ENCODE assay signal across 18 cellular contexts in the genomic region with DNA sequence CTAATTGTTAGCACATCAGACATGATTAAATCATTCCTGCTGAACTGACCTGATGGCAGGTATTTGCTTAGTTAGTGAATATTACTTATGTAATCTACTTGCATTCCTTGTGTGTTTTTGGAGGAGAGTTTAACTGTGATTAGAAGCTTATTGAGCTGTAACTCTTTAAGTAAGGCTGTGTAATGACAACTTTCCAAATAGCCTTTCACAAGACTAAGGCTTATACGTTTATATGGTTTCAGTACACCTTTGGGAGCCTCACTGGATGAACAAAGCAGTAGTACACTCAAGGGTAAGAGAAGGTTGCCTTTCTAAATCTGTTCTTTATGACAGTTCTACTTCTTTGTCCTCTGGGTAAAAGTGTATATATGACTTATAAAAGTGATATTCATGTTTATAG. TPM values are rescaled to one million over a fixed set of nuclear protein-coding genes. Genes with fewer than 3 reads are reported as not detected.
DNase-seq lines count a peak whose midpoint lies in the region; ATAC-seq, FAIRE-seq and TF ChIP-seq lines count a peak whose summit lies in the region.
"Had no signal": no experiment of that assay in that cellular context is flagged by ENCODE, and none has a peak within 500 bp of the region (broad histone marks: within the 10 kb centered on the region; RNA-seq: fewer than 3 reads in every experiment).

No MANE protein-coding gene starts in this region.

- no peak overlapping the region for H2AK5ac ChIP-seq in mesendoderm (ENCODE audit: low read length)

- TF ChIP-seq EP300 in GM12878 (IDR thresholded peaks at IDR 0.05; ENCODE audit: borderline replicate concordance in 1 of 2, control insufficient read depth in 1 of 2, low read depth in 2 of 2, low read length in 2 of 2) = no peak

- H4K20me1 ChIP-seq in GM12878 (ENCODE audit: control insufficient read depth, insufficient read depth) (no peaks in the 10 kb centered on the region), smooth muscle cell (ENCODE audit: low read depth) (peaks cover 45% of the 10 kb centered on the region)

- H3K4me3 ChIP-seq in HEK293 (ENCODE audit: low read depth, low read length) (no peak overlapping the region), GM12878 (no peak overlapping the region), smooth muscle cell (peak overlapping the region; percentile 80), mesendoderm (ENCODE audit: low read length) (no peak overlapping the region), ascending aorta (no peak overlapping the region)
- H3K4me3 ChIP-seq: BLaER1 had no signal

- DNase-seq in GM12878 (ENCODE audit: low read depth, low spot score) (no peak), left colon (no peak), smooth muscle cell (lab: John Stamatoyannopoulos, UW; ENCODE audit: unreplicated experiment) (no peak), anterior cingulate cortex (lab: John Stamatoyannopoulos, UW) (no peak), dedifferentiated amniotic fluid mesenchymal stem cell (ENCODE audit: extremely low spot score) (no peak), mesendoderm (no peak), ascending aorta (ENCODE audit: low spot score in 2 of 2) (no peak)
- DNase-seq: activated gamma-delta T cell treated with Interleukin-2 at 50 U/mL for 16 hours, EL, hypothalamus, NCI-H1417 treated with DMSO at 0.1 percent for 48 hours, NCI-H510A treated with DMSO at 0.1 percent for 48 hours, ovary had no signal

- no peaks in the 10 kb centered on the region for H3K9me3 ChIP-seq in HEK293 (ENCODE audit: control insufficient read depth, insufficient read depth, low read depth, low read length)
- no peaks in the 10 kb centered on the region for H3K9me3 ChIP-seq in GM12878 (replicated peaks; ENCODE audit: control insufficient read depth, insufficient read depth, low read length)
- no peaks in the 10 kb centered on the region for H3K9me3 ChIP-seq in smooth muscle cell (replicated peaks; ENCODE audit: low read depth)
- H3K9me3 ChIP-seq in ascending aorta = no peaks in the 10 kb centered on the region
- H3K9me3 ChIP-seq: BLaER1, ovary had no signal

- H4K5ac ChIP-seq in mesendoderm (ENCODE audit: low read length) = no peak overlapping the region

- no peak overlapping the region for H2BK120ac ChIP-seq in mesendoderm (ENCODE audit: low read depth, low read length)

- no TSS peak for BruUV-seq in GM12878 (replicated peaks; lab: Mats Ljungman, UMichigan)

- no peak for FAIRE-seq in GM12878 (lab: Jason Lieb, UNC)
- FAIRE-seq: bronchial epithelial cell, GM12891, RCC 7860 had no signal

- H3K9ac ChIP-seq in GM12878 (ENCODE audit: control insufficient read depth, insufficient read depth, low read length) = no peak overlapping the region
- H3K9ac ChIP-seq in smooth muscle cell (ENCODE audit: low read depth) = peak overlapping the region; percentile 51
- H3K9ac ChIP-seq in mesendoderm (ENCODE audit: low read length) = no peak overlapping the region
- H3K9ac ChIP-seq: BLaER1 had no signal

- H2AFZ ChIP-seq in GM12878 (ENCODE audit: control insufficient read depth, low read depth, low read length) (no peak overlapping the region), smooth muscle cell (ENCODE audit: low read depth) (no peak overlapping the region)

- no peak overlapping the region for H3K4ac ChIP-seq in mesendoderm (ENCODE audit: low read depth, low read length)

- no peak overlapping the region for H3K23ac ChIP-seq in mesendoderm (ENCODE audit: low read length)

- no peak overlapping the region for H2BK15ac ChIP-seq in mesendoderm (replicated peaks; ENCODE audit: low read depth)

- H2BK5ac ChIP-seq in mesendoderm (ENCODE audit: low read length) = no peak overlapping the region

- POLR2A ChIA-PET in HEK293 (lab: Yijun Ruan, JAX) (no interaction called here), GM12878 (lab: Charles Lee) (no interaction called here)

- H3K56ac ChIP-seq in mesendoderm (ENCODE audit: low read length) = no peak overlapping the region

- peak overlapping the region; percentile 53 for H3K4me2 ChIP-seq in GM12878 (ENCODE audit: control insufficient read depth, insufficient read depth)
- H3K4me2 ChIP-seq in smooth muscle cell = peak overlapping the region; percentile 93
- H3K4me2 ChIP-seq in mesendoderm (ENCODE audit: low read length) = no peak overlapping the region
- H3K4me2 ChIP-seq: BLaER1 had no signal

- SMC1A ChIA-PET in GM12878 (lab: Charles Lee; ENCODE audit: uncharacterized antibody, unreplicated experiment) = interaction anchor here (0.6 to 5.5 kb wide), 4 partner anchors 8 to 635 kb away, joined by 3 to 40 read pairs (median 4); no protein-coding TSS in a partner anchor

- CTCF ChIA-PET in HEK293 (lab: Yijun Ruan, JAX) (interaction anchor here (1.0 to 2.9 kb wide), 3 partner anchors 9 to 58 kb away, joined by 3 to 17 read pairs (median 4); no protein-coding TSS in a partner anchor), GM12878 (lab: Yijun Ruan, JAX) (interaction anchor here (1.9 to 4.6 kb wide), 3 partner anchors 9 to 153 kb away, joined by 8 to 30 read pairs (median 12); no protein-coding TSS in a partner anchor)

- TF ChIP-seq CTCF in HEK293 (tag by site-specific recombination; IDR thresholded peaks at IDR 0.05) (no peak), GM12878 (IDR thresholded peaks at IDR 0.05 in 2 of 3, conservative IDR thresholded peaks at IDR 0.05 in 1 of 3; ENCODE audit: control insufficient read depth in 2 of 3, extremely low read depth in 1 of 3, insufficient read depth in 1 of 3, low read depth in 3 of 3, low read length in 3 of 3) (no peak), smooth muscle cell (IDR thresholded peaks at IDR 0.05; ENCODE audit: borderline replicate concordance, insufficient read depth, poor library complexity, severe bottlenecking) (no peak), ascending aorta (IDR thresholded peaks at IDR 0.05) (no peak)

- RAD21 ChIA-PET in GM12878 (lab: Charles Lee; ENCODE audit: unreplicated experiment) = interaction anchor here (0.9 to 1.4 kb wide), 2 partner anchors 15 to 28 kb away, joined by 4 read pairs; no protein-coding TSS in a partner anchor

- TF ChIP-seq POLR2A in GM12878 (IDR thresholded peaks at IDR 0.05; ENCODE audit: low read depth, low read length) = no peak

- intact Hi-C loops in GM12878 (cut with micrococcal nuclease; ENCODE audit: unreplicated experiment) = loop anchor here (10.0 kb wide), 1 partner anchor 311 kb away; no protein-coding TSS in a partner anchor
- intact Hi-C loops in left colon (cut with DNase I, micrococcal nuclease) = no loop called here
- intact Hi-C loops in ascending aorta (cut with DNase I) = loop anchor here (10.0 kb wide), 1 partner anchor 179 kb away; no protein-coding TSS in a partner anchor

- H3K79me1 ChIP-seq in mesendoderm (ENCODE audit: low read length) = peaks cover 2% of the 10 kb centered on the region

- no peak overlapping the region for H3K18ac ChIP-seq in mesendoderm (ENCODE audit: low read length)

- H4K8ac ChIP-seq in mesendoderm (ENCODE audit: low read depth, low read length) = no peak overlapping the region

- peaks cover 18 to 45% of the 10 kb centered on the region in 2 experiments for H3K36me3 ChIP-seq in HEK293 (ENCODE audit: control insufficient read depth in 2 of 2, insufficient read depth in 1 of 2, low read length in 2 of 2)
- H3K36me3 ChIP-seq in GM12878 (ENCODE audit: control insufficient read depth in 2 of 2, insufficient read depth in 2 of 2, low read length in 1 of 2) = peaks cover 0 to 5% of the 10 kb centered on the region in 2 experiments; a peak in 2 of 4 replicates
- peaks cover 31% of the 10 kb centered on the region for H3K36me3 ChIP-seq in smooth muscle cell (ENCODE audit: low read depth)
- H3K36me3 ChIP-seq in mesendoderm (ENCODE audit: control insufficient read depth, insufficient read depth, low read length) = no peaks in the 10 kb centered on the region
- peaks cover 17 to 22% of the 10 kb centered on the region in 2 donors for H3K36me3 ChIP-seq in ascending aorta
- H3K36me3 ChIP-seq: ovary had no signal

- ATAC-seq in GM12878 = no peak
- ATAC-seq in left colon = peak; percentile 39

- H3K79me2 ChIP-seq in GM12878 (ENCODE audit: control insufficient read depth, insufficient read depth, low read length) = peaks cover 18% of the 10 kb centered on the region
- H3K79me2 ChIP-seq in smooth muscle cell (ENCODE audit: low read depth) = peaks cover 82% of the 10 kb centered on the region
- H3K79me2 ChIP-seq in mesendoderm (ENCODE audit: control insufficient read depth, insufficient read depth, low read length) = peaks cover 2% of the 10 kb centered on the region

- H3K4me1 ChIP-seq in HEK293 (ENCODE audit: control insufficient read depth, insufficient read depth, low read length) (peaks cover 11% of the 10 kb centered on the region), GM12878 (ENCODE audit: control insufficient read depth, insufficient read depth, low read length) (no peaks in the 10 kb centered on the region), smooth muscle cell (ENCODE audit: low read depth) (peaks cover 28% of the 10 kb centered on the region), mesendoderm (ENCODE audit: control insufficient read depth, low read depth, low read length) (no peaks in the 10 kb centered on the region), ascending aorta (peaks cover 0 to 37% of the 10 kb centered on the region in 2 donors)

- peaks cover 2% of the 10 kb centered on the region for H3F3A ChIP-seq in smooth muscle cell (ENCODE audit: low read depth)

- H3K27me3 ChIP-seq in GM12878 (replicated peaks in 1 of 2; ENCODE audit: control insufficient read depth in 2 of 2, insufficient read depth in 2 of 2, low read length in 1 of 2) (no peaks in the 10 kb centered on the region), smooth muscle cell (ENCODE audit: low read depth) (no peaks in the 10 kb centered on the region), mesendoderm (ENCODE audit: insufficient read depth, low read length, poor library complexity) (no peaks in the 10 kb centered on the region), ascending aorta (no peaks in the 10 kb centered on the region)
- H3K27me3 ChIP-seq: BLaER1, ovary had no signal

- in situ Hi-C loops in GM12878 (cut with MboI) = no loop called here

- H3K27ac ChIP-seq in HEK293 (ENCODE audit: extremely low read depth, low read depth, low read length) = no peak overlapping the region
- H3K27ac ChIP-seq in GM12878 (ENCODE audit: control insufficient read depth, insufficient read depth) = no peak overlapping the region
- peak overlapping the region; percentile 1 for H3K27ac ChIP-seq in smooth muscle cell (ENCODE audit: low read depth)
- no peak overlapping the region for H3K27ac ChIP-seq in mesendoderm (ENCODE audit: low read depth, low read length)
- no peak overlapping the region for H3K27ac ChIP-seq in ascending aorta
- H3K27ac ChIP-seq: BLaER1, ovary had no signal

- 33% methylated on average over 1 of the region's 1 CpG for WGBS in GM12878 (ENCODE audit: insufficient coverage, insufficient replicate concordance, low lambda C conversion rate, missing lambda C conversion rate)
- WGBS in smooth muscle cell (ENCODE audit: low lambda C conversion rate) = 53% methylated on average over 1 of the region's 1 CpG
- no CpG with 5 or more reads among the region's 1 CpG for WGBS in mesendoderm (ENCODE audit: extremely low coverage, insufficient coverage, low lambda C conversion rate)

- TF ChIP-seq RAD21 in GM12878 (IDR thresholded peaks at IDR 0.05; ENCODE audit: insufficient read depth, low read depth, low read length) = no peak

RNA-seq across cellular contexts. Expression of a gene that starts 4.3 kb away (rescaled TPM):
- total RNA-seq in GM12878 (2013; cell fraction: nucleolus; rRNA removed) = 93.0 and 98.0 TPM in 2 replicates
- total RNA-seq in GM12878 (2014; rRNA removed) = 12.6 and 15.5 TPM in 2 replicates
- total RNA-seq in GM12878 (2014; rRNA removed; fragmentation: Illumina TruSeq; extraction: Trizol) = 17.5 and 18.0 TPM in 2 replicates
- total RNA-seq in GM12878 (2021) = 22.5 and 23.7 TPM in 2 replicates
- 9.3 TPM for polyA plus RNA-seq in GM12878 (2011; ENCODE audit: low read depth)
- polyA plus RNA-seq in GM12878 (2011; rRNA removed) = 22.9 and 37.6 TPM in 2 replicates
- polyA plus RNA-seq in GM12878 (2011; cell fraction: cytosol; rRNA removed) = 11.0 and 11.6 TPM in 2 replicates
- polyA plus RNA-seq in GM12878 (2011; cell fraction: nucleus; rRNA removed) = 21.1 and 22.8 TPM in 2 replicates
- 10.5 and 15.5 TPM in 2 replicates for polyA plus RNA-seq in GM12878 (2012)
- 22.0 and 26.0 TPM in 2 replicates for polyA plus RNA-seq in GM12878 (2014; fragmentation: Illumina TruSeq; extraction: Trizol)
- 1 to 10 TPM; 4.7 to 6.8 TPM for polyA plus RNA-seq in GM12878 (2014; fragmentation: Nextera tagmentation; extraction: Ambion mirVana)
- 13.2 and 13.6 TPM in 2 replicates for polyA plus RNA-seq in GM12878 (2014; rRNA removed)
- 10 to 100 TPM in 1 of 2 experiments, 1 to 10 TPM in 1; 9.2 to 11.2 TPM for polyA plus RNA-seq in GM12878 (2016; fragmentation: Nextera tagmentation; extraction: Ambion mirVana)
- polyA minus RNA-seq in GM12878 (2011; rRNA and poly(A)+ RNA removed) = 22.0 and 23.6 TPM in 2 replicates
- 7.4 and 7.8 TPM in 2 replicates for polyA minus RNA-seq in GM12878 (2011; cell fraction: cytosol; rRNA and poly(A)+ RNA removed)
- 24.8 and 36.0 TPM in 2 replicates for polyA minus RNA-seq in GM12878 (2011; cell fraction: nucleus; rRNA and poly(A)+ RNA removed)
- 100 to 1,000 TPM; 287 to 367 TPM for total RNA-seq in left colon
- 261 and 556 TPM in 2 replicates for total RNA-seq in smooth muscle cell
- polyA plus RNA-seq in smooth muscle cell = 28.2 and 72.2 TPM in 2 replicates
- 7.4 TPM for polyA plus RNA-seq in mesendoderm (2013, experiment 1 of 2)
- polyA plus RNA-seq in mesendoderm (2013, experiment 2 of 2) = 6.5 TPM
- total RNA-seq in ascending aorta = 50.9 TPM

Comparison
In these comparisons a context has a peak if more than half of its experiments do, and no peak if none do; other contexts are left out.
1. intact Hi-C loops: an anchor here in GM12878 (10.0 kb wide) and ascending aorta (10.0 kb wide); none called in left colon.